Comparison of ENCODE assay signal across 22 cellular contexts in the genomic region with DNA sequence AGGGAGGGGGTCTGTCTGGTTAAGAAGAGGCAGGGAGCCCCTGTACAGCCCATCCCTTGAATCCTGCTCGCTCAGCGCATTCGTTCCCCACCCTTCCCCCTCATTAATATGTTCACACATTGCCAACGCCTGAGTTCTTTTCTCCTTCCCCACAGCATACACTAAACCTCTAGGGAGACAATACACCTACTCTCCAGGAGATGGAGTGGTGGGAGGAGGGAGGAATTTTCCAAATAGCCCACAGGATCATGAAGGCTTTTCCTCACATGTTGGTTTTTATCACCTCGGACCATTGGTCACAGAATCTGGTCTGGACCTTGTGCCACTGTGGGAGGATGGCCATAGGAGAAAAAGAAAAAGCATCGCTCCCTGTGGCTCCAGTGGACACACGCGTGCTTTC.
DNase-seq lines count a peak whose midpoint lies in the region; TF ChIP-seq lines count a peak whose summit lies in the region.
"Had no signal": no experiment of that assay in that cellular context is flagged by ENCODE, and none has a peak within 500 bp of the region (broad histone marks: within the 10 kb centered on the region; RNA-seq: fewer than 3 reads in every experiment).

No MANE protein-coding gene starts in this region.

- H3K27me3 Mint-ChIP-seq in endodermal cell (ENCODE audit: insufficient read depth) (no peaks in the 10 kb centered on the region), neural progenitor cell (ENCODE audit: insufficient read depth, low read depth) (peaks cover 5% of the 10 kb centered on the region)
- H3K27me3 Mint-ChIP-seq: activated CD8-positive, alpha-beta T cell treated with anti-CD3 and anti-CD28 coated beads for 36 hours had no signal

- intact Hi-C loops in tibial artery (cut with DNase I; ENCODE audit: low total_unique reads): no loop called here

- no peak overlapping the region for H3K4me3 Mint-ChIP-seq in endodermal cell
- no peak overlapping the region for H3K4me3 Mint-ChIP-seq in neural progenitor cell
- H3K4me3 Mint-ChIP-seq: activated CD8-positive, alpha-beta T cell treated with anti-CD3 and anti-CD28 coated beads for 36 hours; HFFc6; nephron had no signal

- no peaks in the 10 kb centered on the region for H4K20me1 ChIP-seq in neural progenitor cell (ENCODE audit: low read depth)

- DNase-seq in DMS153 (lab: John Stamatoyannopoulos, UW) (peak; percentile 7), DMS153 treated with DMSO at 0.1 percent for 48 hours (lab: John Stamatoyannopoulos, UW; ENCODE audit: unreplicated experiment) (no peak), endodermal cell (peak; percentile 62), neural progenitor cell (ENCODE audit: low spot score) (peak; percentile 45), tibial artery (no peak), HuH-7.5 (ENCODE audit: low spot score) (no peak), T1000 (lab: John Stamatoyannopoulos, UW) (no peak)
- DNase-seq: activated CD8-positive, alpha-beta T cell treated with anti-CD3 and anti-CD28 coated beads for 36 hours; activated gamma-delta T cell; AML-193; heart left ventricle; HFFc6; left ventricle myocardium inferior; NCI-H1105 treated with DMSO at 0.1 percent for 48 hours; NCI-H2081; NCI-H526 treated with DMSO at 0.1 percent for 48 hours; stimulated activated naive CD4-positive, alpha-beta T cell had no signal

- H3K4me2 ChIP-seq in neural progenitor cell: no peak overlapping the region
- H3K4me2 ChIP-seq: smooth muscle cell had no signal

- no peaks in the 10 kb centered on the region for H3K79me2 ChIP-seq in neural progenitor cell (ENCODE audit: low read depth)

- CTCF ChIA-PET in HEK293 (lab: Yijun Ruan, JAX): interaction anchor here (1.2 kb wide), 1 partner anchor 125 kb away, joined by 3 read pairs; no protein-coding TSS in a partner anchor

- no peaks in the 10 kb centered on the region for H3K36me3 ChIP-seq in HEK293 (ENCODE audit: control insufficient read depth in 2 of 2, insufficient read depth in 1 of 2, low read length in 2 of 2)
- H3K36me3 ChIP-seq in endodermal cell (ENCODE audit: control insufficient read depth, insufficient read depth, low read length): no peaks in the 10 kb centered on the region
- H3K36me3 ChIP-seq in neural progenitor cell: no peaks in the 10 kb centered on the region
- H3K36me3 ChIP-seq in tibial artery: no peaks in the 10 kb centered on the region
- H3K36me3 ChIP-seq: heart left ventricle, left ventricle myocardium inferior, thoracic aorta had no signal

- H3K27ac ChIP-seq in HEK293 (ENCODE audit: extremely low read depth, low read depth, low read length): no peak overlapping the region
- no peak overlapping the region for H3K27ac ChIP-seq in endodermal cell (ENCODE audit: low read depth, low read length)
- H3K27ac ChIP-seq in neural progenitor cell: no peak overlapping the region
- H3K27ac ChIP-seq in tibial artery: no peak overlapping the region
- H3K27ac ChIP-seq: 22Rv1, heart left ventricle, left ventricle myocardium inferior, thoracic aorta had no signal

- H3K9ac ChIP-seq in endodermal cell (ENCODE audit: extremely low read depth, low read length, poor library complexity, severe bottlenecking): no peak overlapping the region
- no peak overlapping the region for H3K9ac ChIP-seq in neural progenitor cell

- no peaks in the 10 kb centered on the region for H3K9me3 ChIP-seq in HEK293 (ENCODE audit: control insufficient read depth, insufficient read depth, low read depth, low read length)
- H3K9me3 ChIP-seq in endodermal cell (ENCODE audit: control insufficient read depth, low read length): no peaks in the 10 kb centered on the region
- H3K9me3 ChIP-seq in neural progenitor cell (ENCODE audit: low read depth): no peaks in the 10 kb centered on the region
- H3K9me3 ChIP-seq in tibial artery: no peaks in the 10 kb centered on the region
- H3K9me3 ChIP-seq: heart left ventricle, left ventricle myocardium inferior, thoracic aorta had no signal

- H3K27ac Mint-ChIP-seq in endodermal cell (no peak overlapping the region), neural progenitor cell (peak overlapping the region; percentile 40)
- H3K27ac Mint-ChIP-seq: activated CD8-positive, alpha-beta T cell treated with anti-CD3 and anti-CD28 coated beads for 36 hours; HFFc6; nephron had no signal

- H3K9me3 Mint-ChIP-seq in endodermal cell (no peaks in the 10 kb centered on the region), neural progenitor cell (no peaks in the 10 kb centered on the region)
- H3K9me3 Mint-ChIP-seq: activated CD8-positive, alpha-beta T cell treated with anti-CD3 and anti-CD28 coated beads for 36 hours; nephron had no signal

- no peaks in the 10 kb centered on the region for H3K27me3 ChIP-seq in endodermal cell (ENCODE audit: control insufficient read depth, insufficient read depth, low read length, poor library complexity, severe bottlenecking)
- H3K27me3 ChIP-seq in neural progenitor cell: no peaks in the 10 kb centered on the region
- H3K27me3 ChIP-seq in tibial artery: no peaks in the 10 kb centered on the region

- WGBS in endodermal cell (ENCODE audit: insufficient coverage in 1 of 2, insufficient read length in 1 of 2), 2 experiments: 71 to 78% methylated on average over 5 to 7 of the region's 8 CpGs

- H3K4me1 Mint-ChIP-seq in endodermal cell: peaks cover 18% of the 10 kb centered on the region
- H3K4me1 Mint-ChIP-seq in neural progenitor cell: peaks cover 8% of the 10 kb centered on the region

- H3K4me1 ChIP-seq in HEK293 (ENCODE audit: control insufficient read depth, insufficient read depth, low read length) (no peaks in the 10 kb centered on the region; the same call in none of the 2 replicates), endodermal cell (ENCODE audit: control insufficient read depth, insufficient read depth, low read length) (no peaks in the 10 kb centered on the region), neural progenitor cell (peaks cover 12% of the 10 kb centered on the region), tibial artery (peaks cover 0 to 14% (median 7%) of the 10 kb centered on the region in 4 donors)
- H3K4me1 ChIP-seq: left ventricle myocardium inferior had no signal

- H3K4me3 ChIP-seq in HEK293 (ENCODE audit: low read depth, low read length): no peak overlapping the region
- H3K4me3 ChIP-seq in endodermal cell (ENCODE audit: low read length): no peak overlapping the region
- no peak overlapping the region for H3K4me3 ChIP-seq in neural progenitor cell
- no peak overlapping the region for H3K4me3 ChIP-seq in tibial artery
- H3K4me3 ChIP-seq: heart left ventricle, left ventricle myocardium inferior, smooth muscle cell, thoracic aorta had no signal

- H3F3A ChIP-seq in neural progenitor cell (ENCODE audit: low read depth): no peaks in the 10 kb centered on the region

- POLR2A ChIA-PET in HEK293 (lab: Yijun Ruan, JAX): no interaction called here

- no peaks in the 10 kb centered on the region for H3K36me3 Mint-ChIP-seq in endodermal cell (ENCODE audit: low read depth)
- H3K36me3 Mint-ChIP-seq in neural progenitor cell: no peaks in the 10 kb centered on the region

- no peak for TF ChIP-seq CTCF in HEK293 (tag by site-specific recombination; IDR thresholded peaks at IDR 0.05)
- TF ChIP-seq CTCF in endodermal cell (conservative IDR thresholded peaks at IDR 0.05): peak; percentile 73
- TF ChIP-seq CTCF in neural progenitor cell (IDR thresholded peaks at IDR 0.05): peak; percentile 39
- TF ChIP-seq CTCF in tibial artery (IDR thresholded peaks at IDR 0.05): no peak

- H2AFZ ChIP-seq in neural progenitor cell (replicated peaks): peak overlapping the region; percentile 46

TF ChIP-seq in HEK293, 187 proteins besides CTCF, POLR2A, EP300 and RAD21 (continues in another document):
- no peak for TF ChIP-seq ZNF701 (tag by site-specific recombination; IDR thresholded peaks at IDR 0.05)
- TF ChIP-seq ZNF513 (tag by site-specific recombination; IDR thresholded peaks at IDR 0.05): no peak
- TF ChIP-seq EGR2 (tag by site-specific recombination; IDR thresholded peaks at IDR 0.05; ENCODE audit: low read depth): peak; percentile 66
- TF ChIP-seq ZNF555 (tag by site-specific recombination; conservative IDR thresholded peaks at IDR 0.05): no peak
- no peak for TF ChIP-seq ZSCAN16 (tag by site-specific recombination; IDR thresholded peaks at IDR 0.05)
- no peak for TF ChIP-seq ZNF792 (tag by site-specific recombination; IDR thresholded peaks at IDR 0.05)

Comparison
In these comparisons a context has a peak if more than half of its experiments do, and no peak if none do; other contexts are left out.
1. DNase-seq: peak in DMS153 (single experiment), endodermal cell (single experiment) and neural progenitor cell (single experiment); none in DMS153 treated with DMSO at 0.1 percent for 48 hours (single experiment), tibial artery (0 of 2), HuH-7.5 (single experiment) and T1000 (single experiment).
2. CTCF ChIP-seq: peak in endodermal cell (single experiment) and neural progenitor cell (single experiment); none in HEK293 (single experiment) and tibial artery (0 of 2).